In genomic region chr21:45589686-45590245, GRCh38 we compare ENCODE assay signal across 10 cellular contexts. TPM values are rescaled to one million over a fixed set of nuclear protein-coding genes. Genes with fewer than 3 reads are reported as not detected.
DNase-seq lines count a peak whose midpoint lies in the region; ATAC-seq and TF ChIP-seq lines count a peak whose summit lies in the region.
"Had no signal": no experiment of that assay in that cellular context is flagged by ENCODE, and none has a peak within 500 bp of the region (broad histone marks: within the 10 kb centered on the region; RNA-seq: fewer than 3 reads in every experiment).

No MANE protein-coding gene starts in this region.

- CTCF ChIA-PET in HEK293T (lab: Yijun Ruan, JAX) = no interaction called here
- CTCF ChIA-PET in activated CD8-positive, alpha-beta memory T cell treated with anti-CD3 and anti-CD28 coated beads, Interleukin-2, amount 10 ng/mL, durations not matched to agents 7 days and 5 days (lab: Charles Lee) = interaction anchor here (1.3 kb wide), 1 partner anchor 34 kb away, joined by 7 read pairs; no protein-coding TSS in a partner anchor

- H3K4me3 ChIP-seq in rectal smooth muscle tissue (ENCODE audit: low read length) = peak overlapping the region; percentile 33

- H3K27me3 ChIP-seq in rectal smooth muscle tissue (ENCODE audit: control insufficient read depth, insufficient read depth, low read length) = peaks cover 2% of the 10 kb centered on the region

- no peaks in the 10 kb centered on the region for H3K4me1 ChIP-seq in rectal smooth muscle tissue (ENCODE audit: control insufficient read depth, insufficient read depth, low read length)

- no peaks in the 10 kb centered on the region for H3K36me3 ChIP-seq in rectal smooth muscle tissue (ENCODE audit: control insufficient read depth, insufficient read depth, low read length)

- no peak for TF ChIP-seq CTCF in VCaP (conservative IDR thresholded peaks at IDR 0.05)

- ATAC-seq in left ventricle myocardium superior = peak; percentile 10
- no peak for ATAC-seq in HG02981 (IDR thresholded peaks at IDR 0.05; ENCODE audit: unreplicated experiment)
- no peak for ATAC-seq in activated CD8-positive, alpha-beta memory T cell treated with anti-CD3 and anti-CD28 coated beads, Interleukin-2, amount 10 ng/mL, durations not matched to agents 7 days and 5 days

- peaks cover 14% of the 10 kb centered on the region for H3K36me3 Mint-ChIP-seq in activated CD8-positive, alpha-beta memory T cell treated with anti-CD3 and anti-CD28 coated beads, Interleukin-2, amount 10 ng/mL, durations not matched to agents 7 days and 5 days

- no peak overlapping the region for H3K4me3 Mint-ChIP-seq in activated CD8-positive, alpha-beta memory T cell treated with anti-CD3 and anti-CD28 coated beads, Interleukin-2, amount 10 ng/mL, durations not matched to agents 7 days and 5 days

- H3K27ac ChIP-seq in VCaP = peak overlapping the region; percentile 53; the same call in 1 of the 2 replicates
- no peak overlapping the region for H3K27ac ChIP-seq in rectal smooth muscle tissue (ENCODE audit: low read depth, low read length)

- intact Hi-C loops in left ventricle myocardium superior (cut with micrococcal nuclease) = no loop called here

- peaks cover 16% of the 10 kb centered on the region for H3K9me3 Mint-ChIP-seq in activated CD8-positive, alpha-beta memory T cell treated with anti-CD3 and anti-CD28 coated beads, Interleukin-2, amount 10 ng/mL, durations not matched to agents 7 days and 5 days (ENCODE audit: low read depth)

- POLR2A ChIA-PET in HEK293T (lab: Yijun Ruan, JAX) = no interaction called here

- no peak overlapping the region for H3K27ac Mint-ChIP-seq in activated CD8-positive, alpha-beta memory T cell treated with anti-CD3 and anti-CD28 coated beads, Interleukin-2, amount 10 ng/mL, durations not matched to agents 7 days and 5 days

- peaks cover 2% of the 10 kb centered on the region for H3K4me1 Mint-ChIP-seq in activated CD8-positive, alpha-beta memory T cell treated with anti-CD3 and anti-CD28 coated beads, Interleukin-2, amount 10 ng/mL, durations not matched to agents 7 days and 5 days

- peak; percentile 31 for DNase-seq in CD1c-positive myeloid dendritic cell (ENCODE audit: extremely low spot score)
- DNase-seq in left ventricle myocardium superior = peak; percentile 49
- no peak for DNase-seq in HEK293T (ENCODE audit: extremely low spot score)
- no peak for DNase-seq in SKM-1 (lab: John Stamatoyannopoulos, UW; ENCODE audit: unreplicated experiment)
- no peak for DNase-seq in activated CD8-positive, alpha-beta memory T cell treated with anti-CD3 and anti-CD28 coated beads, Interleukin-2, amount 10 ng/mL, durations not matched to agents 7 days and 5 days
- DNase-seq: NCI-H774 had no signal

- H3K9ac ChIP-seq in rectal smooth muscle tissue (ENCODE audit: low read length) = no peak overlapping the region

- H3K27me3 Mint-ChIP-seq in activated CD8-positive, alpha-beta memory T cell treated with anti-CD3 and anti-CD28 coated beads, Interleukin-2, amount 10 ng/mL, durations not matched to agents 7 days and 5 days = peaks cover 27% of the 10 kb centered on the region

TF ChIP-seq in HEK293T, 16 proteins besides CTCF, POLR2A, EP300 and RAD21:
- TF ChIP-seq TARDBP (IDR thresholded peaks at IDR 0.05) (no peak), FOXA1 (IDR thresholded peaks at IDR 0.05) (no peak), FOXK2 (IDR thresholded peaks at IDR 0.05) (no peak), ELF4 (IDR thresholded peaks at IDR 0.05) (no peak), ZNF384 (IDR thresholded peaks at IDR 0.05) (no peak), SUZ12 (IDR thresholded peaks at IDR 0.05) (no peak), L3MBTL2 (conservative IDR thresholded peaks at IDR 0.05) (no peak), HDGF (IDR thresholded peaks at IDR 0.05; ENCODE audit: borderline replicate concordance) (no peak), CTBP1 (IDR thresholded peaks at IDR 0.05; ENCODE audit: borderline replicate concordance) (no peak), ARNT (IDR thresholded peaks at IDR 0.05) (no peak), BHLHE40 (IDR thresholded peaks at IDR 0.05; ENCODE audit: borderline replicate concordance) (no peak), NFRKB (IDR thresholded peaks at IDR 0.05) (no peak), SP1 (IDR thresholded peaks at IDR 0.05) (no peak), PKNOX1 (IDR thresholded peaks at IDR 0.05) (no peak), LEF1 (IDR thresholded peaks at IDR 0.05; ENCODE audit: borderline replicate concordance) (no peak), FOXM1 (IDR thresholded peaks at IDR 0.05; ENCODE audit: borderline replicate concordance) (no peak)

RNA-seq across cellular contexts. Expression of gene SLC19A1, which starts 47.5 kb away (rescaled TPM):
- 7.6 TPM for total RNA-seq in left ventricle myocardium superior
- total RNA-seq in activated CD8-positive, alpha-beta memory T cell treated with anti-CD3 and anti-CD28 coated beads, Interleukin-2, amount 10 ng/mL, durations not matched to agents 7 days and 5 days = 10 to 100 TPM; 53.2 to 60.2 TPM

RNA-seq across cellular contexts. Expression of gene PCBP3, which starts 53.8 kb away (rescaled TPM):
- total RNA-seq in left ventricle myocardium superior = 2.7 TPM
- 1 to 10 TPM; 1.3 to 2.2 TPM for total RNA-seq in activated CD8-positive, alpha-beta memory T cell treated with anti-CD3 and anti-CD28 coated beads, Interleukin-2, amount 10 ng/mL, durations not matched to agents 7 days and 5 days
- total RNA-seq: skeletal muscle tissue had no signal

Comparison
In these comparisons a context has a peak if more than half of its experiments do, and no peak if none do; other contexts are left out.
1. DNase-seq: peak in CD1c-positive myeloid dendritic cell (single experiment) and left ventricle myocardium superior (single experiment); none in HEK293T (single experiment), SKM-1 (single experiment) and activated CD8-positive, alpha-beta memory T cell treated with anti-CD3 and anti-CD28 coated beads, Interleukin-2, amount 10 ng/mL, durations not matched to agents 7 days and 5 days (single experiment).